ENCODE assay signal across 8 cellular contexts in genomic region chr19:40714519-40715299, GRCh38. TPM values are rescaled to one million over a fixed set of nuclear protein-coding genes. Genes with fewer than 3 reads are reported as not detected.
A peak's percentile ranks its signal among the peaks of the same experiment; 100 is the strongest.
DNase-seq lines count a peak whose midpoint lies in the region; ATAC-seq and TF ChIP-seq lines count a peak whose summit lies in the region.

No MANE protein-coding gene starts in this region.

- intact Hi-C loops in psoas muscle (cut with DNase I): loop anchor here in 1 of 2 donors (2.0 to 5.0 kb wide), 3 partner anchors 22 to 93 kb away; partner anchors contain the start of genes ACTMAP and SNRPA

- DNase-seq in NCI-H1694 (lab: John Stamatoyannopoulos, UW) (peak; percentile 92), T-helper 2 cell (peak; percentile 86 to 94 (median 89)), right atrium auricular region (ENCODE audit: low spot score) (peak; percentile 94), psoas muscle (peak; percentile 94 to 96), ureter (ENCODE audit: low spot score) (peak; percentile 96)

- H3K36me3 ChIP-seq in right atrium auricular region: peaks cover 4% of the 10 kb centered on the region
- H3K36me3 ChIP-seq in psoas muscle (ENCODE audit: insufficient read depth in 1 of 2, low read depth in 1 of 2): peaks cover 0 to 37% of the 10 kb centered on the region in 2 donors

- H3K9me3 ChIP-seq in right atrium auricular region: no peaks in the 10 kb centered on the region
- no peaks in the 10 kb centered on the region for H3K9me3 ChIP-seq in psoas muscle

- ATAC-seq in HG02840 (IDR thresholded peaks at IDR 0.05; ENCODE audit: low FRiP score, unreplicated experiment): peak; percentile 45
- ATAC-seq in psoas muscle: peak; percentile 68 to 79 (median 71)

- peaks cover 0 to 49% of the 10 kb centered on the region in 2 donors for H3K4me1 ChIP-seq in right atrium auricular region
- peaks cover 21% of the 10 kb centered on the region for H3K4me1 ChIP-seq in psoas muscle

- peak overlapping the region; percentile 40 to 80 for H3K4me3 ChIP-seq in right atrium auricular region
- H3K4me3 ChIP-seq in psoas muscle: peak overlapping the region; percentile 76

- TF ChIP-seq CTCF in GM12872 (IDR thresholded peaks at IDR 0.05; ENCODE audit: insufficient read depth, low read depth, low read length): 0 out of 3 replicates have a peak, but pooled peaks have one; percentile 24
- no peak for TF ChIP-seq CTCF in right atrium auricular region (IDR thresholded peaks at IDR 0.05)
- TF ChIP-seq CTCF in psoas muscle (IDR thresholded peaks at IDR 0.05): no peak

- H3K27ac ChIP-seq in angular gyrus (ENCODE audit: low read depth, low read length): peak overlapping the region; percentile 95
- peak overlapping the region; percentile 95 to 98 for H3K27ac ChIP-seq in right atrium auricular region
- H3K27ac ChIP-seq in psoas muscle: peak overlapping the region; percentile 96

- H3K27me3 ChIP-seq in right atrium auricular region (no peaks in the 10 kb centered on the region), psoas muscle (ENCODE audit: insufficient read depth in 3 of 3, low read length in 2 of 3) (no peaks in the 10 kb centered on the region)

- WGBS in psoas muscle, 3 donors: 5% methylated on average over 30 to 31 of the region's 31 CpGs

RNA-seq across cellular contexts. Expression of gene COQ8B, which starts 2.0 kb away (rescaled TPM):
- 10 to 100 TPM; 23.3 to 26.6 TPM for total RNA-seq in right atrium auricular region
- total RNA-seq in psoas muscle: 10 to 100 TPM in 3 of 4 donors, 1 to 10 TPM in 1; 6.8 to 16.2 (median 13.7) TPM
- polyA plus RNA-seq in psoas muscle: 10 to 100 TPM; 13.2 to 43.1 (median 16.1) TPM
- total RNA-seq in ureter: 35.0 TPM

RNA-seq across cellular contexts. Expression of gene ITPKC, which starts 2.2 kb away (rescaled TPM):
- 10 to 100 TPM; 15.2 to 15.6 TPM for total RNA-seq in right atrium auricular region
- total RNA-seq in psoas muscle: 10 to 100 TPM in 3 of 4 donors, 1 to 10 TPM in 1; 6.9 to 16.7 (median 14.2) TPM
- 10 to 100 TPM; 10.2 to 19.2 (median 16.6) TPM for polyA plus RNA-seq in psoas muscle
- 35.0 TPM for total RNA-seq in ureter

RNA-seq across cellular contexts. Expression of gene NUMBL, which starts 24.3 kb away (rescaled TPM):
- total RNA-seq in right atrium auricular region: 10 to 100 TPM; 11.2 to 28.1 TPM
- total RNA-seq in psoas muscle: 10 to 100 TPM; 12.0 to 13.3 (median 12.9) TPM
- polyA plus RNA-seq in psoas muscle: 1 to 10 TPM; 3.3 to 5.5 (median 4.1) TPM
- 30.3 TPM for total RNA-seq in ureter

RNA-seq across cellular contexts. Expression of gene ACTMAP, which starts 35.6 kb away (rescaled TPM):
- total RNA-seq in right atrium auricular region (1 to 10 TPM; 3.7 to 5.3 TPM), psoas muscle (10 to 100 TPM in 2 of 4 donors, 1 to 10 TPM in 2; 6.7 to 13.3 (median 9.6) TPM), ureter (11.3 TPM)
- polyA plus RNA-seq in psoas muscle: 1 to 10 TPM; 5.1 to 8.9 (median 6.6) TPM

RNA-seq across cellular contexts. Expression of gene SNRPA, which starts 36.3 kb away (rescaled TPM):
- 10 to 100 TPM; 30.7 to 32.9 TPM for total RNA-seq in right atrium auricular region
- total RNA-seq in psoas muscle: 10 to 100 TPM; 27.5 to 43.6 (median 33.5) TPM
- 10 to 100 TPM; 21.5 to 34.2 (median 22.5) TPM for polyA plus RNA-seq in psoas muscle
- 74.0 TPM for total RNA-seq in ureter

Comparison
In these comparisons a context has a peak if more than half of its experiments do, and no peak if none do; other contexts are left out.
1. Peak in every context shown above with its lines: DNase-seq, ATAC-seq, H3K4me3 ChIP-seq and H3K27ac ChIP-seq.